Comparison of ENCODE assay signal across 2 cellular contexts in genomic region chr2:68594041-68594440, GRCh38.
TF ChIP-seq lines count a peak whose summit lies in the region.

No MANE protein-coding gene starts in this region.

TF ChIP-seq in liver, 16 proteins besides CTCF, POLR2A, EP300 and RAD21:
- TF ChIP-seq GABPA (IDR thresholded peaks at IDR 0.05 in 1 of 2, conservative IDR thresholded peaks at IDR 0.05 in 1 of 2) (no peak), EGR1 (IDR thresholded peaks at IDR 0.05; ENCODE audit: low read depth in 2 of 2) (no peak), NR2F2 (IDR thresholded peaks at IDR 0.05) (no peak), ATF3 (IDR thresholded peaks at IDR 0.05) (no peak)
TF ChIP-seq in liver: peak in this region for 0.

TF ChIP-seq in HepG2, 621 proteins besides CTCF, POLR2A, EP300 and RAD21:
- TF ChIP-seq ZNF205 (CRISPR knock-in tag; IDR thresholded peaks at IDR 0.05), result no peak
- no peak for TF ChIP-seq CEBPG (CRISPR knock-in tag; IDR thresholded peaks at IDR 0.05)
- TF ChIP-seq ZNF720 (CRISPR knock-in tag; IDR thresholded peaks at IDR 0.05), result no peak
- no peak for TF ChIP-seq TAF15 (IDR thresholded peaks at IDR 0.05; ENCODE audit: low read depth, low read length, poor library complexity, severe bottlenecking)
- TF ChIP-seq ZNF383 (CRISPR knock-in tag; IDR thresholded peaks at IDR 0.05; ENCODE audit: borderline replicate concordance), result no peak
